Comparison of ENCODE assay signal across 28 cellular contexts in the genomic region with DNA sequence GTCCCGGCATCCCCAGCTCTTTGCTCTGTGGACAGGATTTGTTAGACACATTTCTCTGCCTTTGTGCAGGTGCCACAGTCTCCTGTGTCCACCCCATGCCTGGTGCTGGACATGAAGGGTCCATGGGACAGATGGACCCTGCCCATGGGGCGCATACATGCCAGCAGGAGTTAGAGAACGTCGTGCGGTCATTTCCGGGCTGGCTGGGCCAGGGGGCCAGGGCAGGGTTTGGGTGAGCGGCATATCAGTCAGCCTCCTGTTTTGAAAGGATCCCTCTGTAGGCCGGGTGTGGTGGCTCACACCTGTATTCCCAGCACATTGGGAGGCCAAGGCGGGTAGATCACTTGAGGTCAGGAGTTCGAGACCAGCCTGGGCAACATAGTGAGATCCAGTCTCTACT. TPM values are rescaled to one million over a fixed set of nuclear protein-coding genes. Genes with fewer than 3 reads are reported as not detected.
DNase-seq lines count a peak whose midpoint lies in the region; ATAC-seq and TF ChIP-seq lines count a peak whose summit lies in the region.
"Had no signal": no experiment of that assay in that cellular context is flagged by ENCODE, and none has a peak within 500 bp of the region (broad histone marks: within the 10 kb centered on the region; RNA-seq: fewer than 3 reads in every experiment).

No MANE protein-coding gene starts in this region.

- H3K27ac ChIP-seq in RWPE1 (peak overlapping the region; percentile 66; the same call in 1 of the 2 replicates), thyroid gland (peak overlapping the region; percentile 95 to 96 (median 96))
- H3K27ac ChIP-seq: left lung, SK-N-MC had no signal

- peaks cover 27% of the 10 kb centered on the region for H3K36me3 Mint-ChIP-seq in dendritic cell treated with granulocyte-macrophage colony-stimulating factor and Interleukin-4, amounts not matched to agents 40 ng/mL and 50 ng/mL, for 4 days (ENCODE audit: low read depth)
- H3K36me3 Mint-ChIP-seq in nephron progenitor cell (ENCODE audit: low read depth) = peaks cover 4% of the 10 kb centered on the region
- H3K36me3 Mint-ChIP-seq in activated T-helper 2 cell treated with anti-CD3 and anti-CD28 coated beads, Interferon-gamma antibody, Interleukin-2, Interleukin-4, amounts not matched to agents 10 μg/mL and 5 μg/mL and 100 μg/mL, durations not matched to agents 14 hours and 24 hours and 36 hours (ENCODE audit: low read depth) = peaks cover 6% of the 10 kb centered on the region
- H3K36me3 Mint-ChIP-seq: activated naive CD8-positive, alpha-beta T cell treated with anti-CD3 and anti-CD28 coated beads, Interleukin-2, amount 10 ng/mL, durations not matched to agents 7 days and 5 days had no signal

- intact Hi-C loops in dendritic cell treated with granulocyte-macrophage colony-stimulating factor and Interleukin-4, amounts not matched to agents 40 ng/mL and 50 ng/mL, for 4 days (cut with micrococcal nuclease) = no loop called here
- intact Hi-C loops in thyroid gland (cut with DNase I) = no loop called here
- intact Hi-C loops in activated T-helper 2 cell treated with anti-CD3 and anti-CD28 coated beads, Interferon-gamma antibody, Interleukin-2, Interleukin-4, amounts not matched to agents 10 μg/mL and 5 μg/mL and 100 μg/mL, durations not matched to agents 14 hours and 24 hours and 36 hours (cut with micrococcal nuclease) = no loop called here

- no peaks in the 10 kb centered on the region for H3K36me3 ChIP-seq in thyroid gland
- H3K36me3 ChIP-seq: HAP-1, left lung, thoracic aorta had no signal

- 78 to 81% methylated on average over 1 to 5 of the region's 10 CpGs for WGBS in thyroid gland, 2 donors

- H3K27me3 Mint-ChIP-seq in dendritic cell treated with granulocyte-macrophage colony-stimulating factor and Interleukin-4, amounts not matched to agents 40 ng/mL and 50 ng/mL, for 4 days = peaks cover 17% of the 10 kb centered on the region
- H3K27me3 Mint-ChIP-seq in nephron progenitor cell (ENCODE audit: low read depth, poor library complexity) = peaks cover 2% of the 10 kb centered on the region
- H3K27me3 Mint-ChIP-seq in activated T-helper 2 cell treated with anti-CD3 and anti-CD28 coated beads, Interferon-gamma antibody, Interleukin-2, Interleukin-4, amounts not matched to agents 10 μg/mL and 5 μg/mL and 100 μg/mL, durations not matched to agents 14 hours and 24 hours and 36 hours (ENCODE audit: low read depth) = no peaks in the 10 kb centered on the region
- H3K27me3 Mint-ChIP-seq: activated B cell treated with CpG ODN at 0.5 μM for 24 hours; activated CD4-positive, alpha-beta T cell treated with anti-CD3 and anti-CD28 coated beads, Interleukin-2, amount 10 ng/mL, durations not matched to agents 7 days and 5 days; activated naive CD8-positive, alpha-beta T cell treated with anti-CD3 and anti-CD28 coated beads, Interleukin-2, amount 10 ng/mL, durations not matched to agents 7 days and 5 days; activated T-cell treated with anti-CD3 and anti-CD28 coated beads, Interleukin-2, amount 50 U/mL, for 24 hours had no signal

- no peak for TF ChIP-seq POLR2A in thyroid gland (IDR thresholded peaks at IDR 0.05)

- H3K9me3 ChIP-seq in thyroid gland = no peaks in the 10 kb centered on the region
- H3K9me3 ChIP-seq: HAP-1, left lung, thoracic aorta had no signal

- POLR2A ChIA-PET in RWPE1 (lab: Yijun Ruan, JAX; ENCODE audit: low non-redundant PET) = no interaction called here

- H3K4me1 ChIP-seq in thyroid gland = peaks cover 57 to 87% of the 10 kb centered on the region in 2 donors
- H3K4me1 ChIP-seq: HAP-1 had no signal

- no peaks in the 10 kb centered on the region for H3K27me3 ChIP-seq in thyroid gland
- H3K27me3 ChIP-seq: left lung had no signal

- no peak overlapping the region for H3K4me3 Mint-ChIP-seq in dendritic cell treated with granulocyte-macrophage colony-stimulating factor and Interleukin-4, amounts not matched to agents 40 ng/mL and 50 ng/mL, for 4 days
- peak overlapping the region; percentile 52 for H3K4me3 Mint-ChIP-seq in nephron progenitor cell
- no peak overlapping the region for H3K4me3 Mint-ChIP-seq in activated T-helper 2 cell treated with anti-CD3 and anti-CD28 coated beads, Interferon-gamma antibody, Interleukin-2, Interleukin-4, amounts not matched to agents 10 μg/mL and 5 μg/mL and 100 μg/mL, durations not matched to agents 14 hours and 24 hours and 36 hours (ENCODE audit: low read depth)
- H3K4me3 Mint-ChIP-seq: activated B cell treated with CpG ODN at 0.5 μM for 24 hours; activated CD4-positive, alpha-beta T cell treated with anti-CD3 and anti-CD28 coated beads, Interleukin-2, amount 10 ng/mL, durations not matched to agents 7 days and 5 days; activated naive CD8-positive, alpha-beta T cell treated with anti-CD3 and anti-CD28 coated beads, Interleukin-2, amount 10 ng/mL, durations not matched to agents 7 days and 5 days; activated T-cell treated with anti-CD3 and anti-CD28 coated beads, Interleukin-2, amount 50 U/mL, for 24 hours had no signal

- no peaks in the 10 kb centered on the region for H3K9me3 Mint-ChIP-seq in dendritic cell treated with granulocyte-macrophage colony-stimulating factor and Interleukin-4, amounts not matched to agents 40 ng/mL and 50 ng/mL, for 4 days
- no peaks in the 10 kb centered on the region for H3K9me3 Mint-ChIP-seq in nephron progenitor cell
- H3K9me3 Mint-ChIP-seq in activated T-helper 2 cell treated with anti-CD3 and anti-CD28 coated beads, Interferon-gamma antibody, Interleukin-2, Interleukin-4, amounts not matched to agents 10 μg/mL and 5 μg/mL and 100 μg/mL, durations not matched to agents 14 hours and 24 hours and 36 hours = no peaks in the 10 kb centered on the region
- H3K9me3 Mint-ChIP-seq: activated B cell treated with CpG ODN at 0.5 μM for 24 hours; activated naive CD8-positive, alpha-beta T cell treated with anti-CD3 and anti-CD28 coated beads, Interleukin-2, amount 10 ng/mL, durations not matched to agents 7 days and 5 days; activated T-cell treated with anti-CD3 and anti-CD28 coated beads, Interleukin-2, amount 50 U/mL, for 24 hours had no signal

- H3K4me3 ChIP-seq in thyroid gland (replicated peaks in 1 of 3) = no peak overlapping the region
- H3K4me3 ChIP-seq: GM12878, HAP-1, left lung, SK-N-MC, thoracic aorta had no signal

- TF ChIP-seq CTCF in RWPE1 (conservative IDR thresholded peaks at IDR 0.05; ENCODE audit: low read depth) = no peak
- TF ChIP-seq CTCF in nephron progenitor cell (IDR thresholded peaks at IDR 0.05) = no peak
- no peak for TF ChIP-seq CTCF in thyroid gland (IDR thresholded peaks at IDR 0.05)

- H3K4me1 Mint-ChIP-seq in dendritic cell treated with granulocyte-macrophage colony-stimulating factor and Interleukin-4, amounts not matched to agents 40 ng/mL and 50 ng/mL, for 4 days (ENCODE audit: low read depth) = peaks cover 61% of the 10 kb centered on the region
- peaks cover 77% of the 10 kb centered on the region for H3K4me1 Mint-ChIP-seq in nephron progenitor cell
- H3K4me1 Mint-ChIP-seq in activated T-helper 2 cell treated with anti-CD3 and anti-CD28 coated beads, Interferon-gamma antibody, Interleukin-2, Interleukin-4, amounts not matched to agents 10 μg/mL and 5 μg/mL and 100 μg/mL, durations not matched to agents 14 hours and 24 hours and 36 hours (ENCODE audit: low read depth) = peaks cover 2% of the 10 kb centered on the region

- no peak for DNase-seq in RWPE1 (ENCODE audit: low spot score)
- no peak for DNase-seq in nephron progenitor cell
- DNase-seq in thyroid gland = no peak
- DNase-seq in middle frontal gyrus (ENCODE audit: extremely low spot score, low spot score) = no peak
- no peak for DNase-seq in activated T-helper 2 cell treated with anti-CD3 and anti-CD28 coated beads, Interferon-gamma antibody, Interleukin-2, Interleukin-4, amounts not matched to agents 10 μg/mL and 5 μg/mL and 100 μg/mL, durations not matched to agents 14 hours and 24 hours and 36 hours (ENCODE audit: low spot score)
- DNase-seq: activated B cell treated with CpG ODN at 0.5 μM for 24 hours; activated CD4-positive, alpha-beta T cell treated with anti-CD3 and anti-CD28 coated beads, Interleukin-2, amount 10 ng/mL, durations not matched to agents 7 days and 5 days; activated gamma-delta T cell treated with Interleukin-2 at 50 U/mL for 16 hours; activated naive CD8-positive, alpha-beta T cell treated with anti-CD3 and anti-CD28 coated beads, Interleukin-2, amount 10 ng/mL, durations not matched to agents 7 days and 5 days; activated T-cell treated with anti-CD3 and anti-CD28 coated beads, Interleukin-2, amount 50 U/mL, for 24 hours; C1 segment of cervical spinal cord; COR-L47; Karpas-422; left lung; NCI-H2029 treated with DMSO at 0.1 percent for 48 hours; NCI-H524 treated with DMSO at 0.1 percent for 48 hours; nucleus accumbens; OCI-M1; stimulated activated naive CD4-positive, alpha-beta T cell treated with Interleukin-2 at 50 U/mL for 16 hours; T-helper 1 cell had no signal

- CTCF ChIA-PET in RWPE1 (lab: Yijun Ruan, JAX) = interaction anchor here (0.6 to 0.7 kb wide), 2 partner anchors 54 to 76 kb away, joined by 3 read pairs; no protein-coding TSS in a partner anchor

- H3K27ac Mint-ChIP-seq in dendritic cell treated with granulocyte-macrophage colony-stimulating factor and Interleukin-4, amounts not matched to agents 40 ng/mL and 50 ng/mL, for 4 days = peak overlapping the region; percentile 41
- no peak overlapping the region for H3K27ac Mint-ChIP-seq in nephron progenitor cell
- H3K27ac Mint-ChIP-seq in activated T-helper 2 cell treated with anti-CD3 and anti-CD28 coated beads, Interferon-gamma antibody, Interleukin-2, Interleukin-4, amounts not matched to agents 10 μg/mL and 5 μg/mL and 100 μg/mL, durations not matched to agents 14 hours and 24 hours and 36 hours = no peak overlapping the region
- H3K27ac Mint-ChIP-seq: activated B cell treated with CpG ODN at 0.5 μM for 24 hours; activated CD4-positive, alpha-beta T cell treated with anti-CD3 and anti-CD28 coated beads, Interleukin-2, amount 10 ng/mL, durations not matched to agents 7 days and 5 days; activated naive CD8-positive, alpha-beta T cell treated with anti-CD3 and anti-CD28 coated beads, Interleukin-2, amount 10 ng/mL, durations not matched to agents 7 days and 5 days; activated T-cell treated with anti-CD3 and anti-CD28 coated beads, Interleukin-2, amount 50 U/mL, for 24 hours had no signal

- no peak for ATAC-seq in HG02970 (IDR thresholded peaks at IDR 0.05; ENCODE audit: low FRiP score, unreplicated experiment)
- ATAC-seq: GM12878, left lung had no signal

RNA-seq across cellular contexts. Expression of a gene that starts 11.0 kb away (rescaled TPM):
- 10 to 100 TPM; 13.4 to 20.2 (median 15.9) TPM for total RNA-seq in thyroid gland
- total RNA-seq in activated T-helper 2 cell treated with anti-CD3 and anti-CD28 coated beads, Interferon-gamma antibody, Interleukin-2, Interleukin-4, amounts not matched to agents 10 μg/mL and 5 μg/mL and 100 μg/mL, durations not matched to agents 14 hours and 24 hours and 36 hours = 11.6 and 11.7 TPM in 2 replicates

RNA-seq across cellular contexts. Expression of a gene that starts 35.1 kb away (rescaled TPM):
- 1 to 10 TPM; 1.3 to 3.1 (median 2.3) TPM for total RNA-seq in thyroid gland
- not detected in 2 replicates for total RNA-seq in activated T-helper 2 cell treated with anti-CD3 and anti-CD28 coated beads, Interferon-gamma antibody, Interleukin-2, Interleukin-4, amounts not matched to agents 10 μg/mL and 5 μg/mL and 100 μg/mL, durations not matched to agents 14 hours and 24 hours and 36 hours
- total RNA-seq: activated B cell treated with CpG ODN at 0.5 μM for 24 hours; activated CD8-positive, alpha-beta memory T cell treated with anti-CD3 and anti-CD28 coated beads for 36 hours had no signal

RNA-seq across cellular contexts. Expression of a gene that starts 35.7 kb away (rescaled TPM):
- total RNA-seq in thyroid gland = 10 to 100 TPM; 12.3 to 15.9 (median 13.1) TPM
- 6.4 and 7.0 TPM in 2 replicates for total RNA-seq in activated T-helper 2 cell treated with anti-CD3 and anti-CD28 coated beads, Interferon-gamma antibody, Interleukin-2, Interleukin-4, amounts not matched to agents 10 μg/mL and 5 μg/mL and 100 μg/mL, durations not matched to agents 14 hours and 24 hours and 36 hours

RNA-seq across cellular contexts. Expression of a gene that starts 41.2 kb away (rescaled TPM):
- total RNA-seq in thyroid gland = 100 to 1,000 TPM in 2 of 4 donors, 10 to 100 TPM in 2; 87.2 to 140 (median 101) TPM
- not detected in 2 replicates for total RNA-seq in activated T-helper 2 cell treated with anti-CD3 and anti-CD28 coated beads, Interferon-gamma antibody, Interleukin-2, Interleukin-4, amounts not matched to agents 10 μg/mL and 5 μg/mL and 100 μg/mL, durations not matched to agents 14 hours and 24 hours and 36 hours
- total RNA-seq: activated B cell treated with CpG ODN at 0.5 μM for 24 hours; activated CD4-positive, alpha-beta T cell treated with anti-CD3 and anti-CD28 coated beads, Interleukin-2, amount 10 ng/mL, durations not matched to agents 7 days and 5 days; activated naive CD8-positive, alpha-beta T cell treated with anti-CD3 and anti-CD28 coated beads, Interleukin-2, amount 10 ng/mL, durations not matched to agents 7 days and 5 days; glomerular endothelial cell had no signal

RNA-seq across cellular contexts. Expression of a gene that starts 59.2 kb away (rescaled TPM):
- total RNA-seq in thyroid gland = 100 to 1,000 TPM in 2 of 4 donors, 10 to 100 TPM in 2; 57.4 to 137 (median 101) TPM
- total RNA-seq in activated T-helper 2 cell treated with anti-CD3 and anti-CD28 coated beads, Interferon-gamma antibody, Interleukin-2, Interleukin-4, amounts not matched to agents 10 μg/mL and 5 μg/mL and 100 μg/mL, durations not matched to agents 14 hours and 24 hours and 36 hours = 122 and 132 TPM in 2 replicates
